In the genomic region with DNA sequence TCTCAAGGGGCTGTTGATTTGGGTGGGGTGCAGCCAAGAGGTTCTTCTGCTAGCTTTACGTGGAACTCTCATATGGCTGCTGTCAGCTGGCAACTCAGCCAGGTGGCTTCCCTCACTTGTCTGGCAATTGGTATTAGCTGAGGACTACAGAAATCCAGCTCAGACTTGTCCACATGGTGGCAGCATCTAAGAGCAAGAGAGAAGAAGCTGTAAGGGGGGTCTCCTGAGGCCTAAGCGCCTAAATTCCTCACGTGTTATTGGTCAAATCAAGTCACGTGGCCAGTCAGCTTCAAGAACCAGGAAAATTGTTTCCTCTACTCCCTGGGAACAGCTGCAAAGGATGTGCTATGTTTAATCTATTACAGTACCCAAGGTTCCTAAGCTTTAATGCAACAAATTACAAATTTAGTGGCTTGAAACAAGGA, we compare ENCODE assay signal across 8 cellular contexts. TPM values are rescaled to one million over a fixed set of nuclear protein-coding genes. Genes with fewer than 3 reads are reported as not detected.
DNase-seq lines count a peak whose midpoint lies in the region; ATAC-seq and TF ChIP-seq lines count a peak whose summit lies in the region.

No MANE protein-coding gene starts in this region.

- intact Hi-C loops in adrenal gland (cut with DNase I) (loop anchor here (10.0 kb wide), 2 partner anchors 94 to 284 kb away; no protein-coding TSS in a partner anchor), thyroid gland (cut with DNase I) (loop anchor here (10.0 kb wide), 1 partner anchor 284 kb away; no protein-coding TSS in a partner anchor)

- H3K27ac ChIP-seq in adrenal gland: no peak overlapping the region
- H3K27ac ChIP-seq in iPS DF 6.9 (ENCODE audit: low read length): no peak overlapping the region
- H3K27ac ChIP-seq in thyroid gland: no peak overlapping the region

- H3K4me1 ChIP-seq in adrenal gland (replicated peaks in 1 of 2) (peaks cover 8 to 16% of the 10 kb centered on the region in 2 donors), iPS DF 6.9 (ENCODE audit: control insufficient read depth, insufficient read depth, low read length) (peaks cover 2% of the 10 kb centered on the region; the same call in 1 of the 2 replicates), thyroid gland (peaks cover 11 to 14% of the 10 kb centered on the region in 2 donors)

- H3K27me3 ChIP-seq in adrenal gland: no peaks in the 10 kb centered on the region
- H3K27me3 ChIP-seq in iPS DF 6.9 (ENCODE audit: control insufficient read depth, insufficient read depth, low read length): no peaks in the 10 kb centered on the region
- no peaks in the 10 kb centered on the region for H3K27me3 ChIP-seq in thyroid gland

- no peak for TF ChIP-seq POLR2A in adrenal gland (IDR thresholded peaks at IDR 0.05)
- no peak for TF ChIP-seq POLR2A in thyroid gland (IDR thresholded peaks at IDR 0.05)

- 29 to 37% (median 36%) methylated on average over 4 of the region's 4 CpGs for WGBS in adrenal gland, 4 donors
- no CpG with 5 or more reads among the region's 4 CpGs for WGBS in iPS DF 6.9 (ENCODE audit: insufficient coverage, insufficient read length)
- 49 to 50% methylated on average over 4 of the region's 4 CpGs for WGBS in thyroid gland, 2 donors

- DNase-seq in DMS79 treated with DMSO at 0.1 percent for 48 hours (lab: John Stamatoyannopoulos, UW): peak; percentile 40
- DNase-seq in HuH-7.5 (ENCODE audit: low spot score): peak; percentile 33
- DNase-seq in NCI-H774 (lab: John Stamatoyannopoulos, UW): peak; percentile 57
- DNase-seq in adrenal gland: peak; percentile 40 to 85 (median 62)
- DNase-seq in iPS DF 6.9 (ENCODE audit: low read depth, low spot score): peak; percentile 93
- DNase-seq in thyroid gland: peak; percentile 52 to 60

- TF ChIP-seq CTCF in adrenal gland (IDR thresholded peaks at IDR 0.05): peak in 5 of 6 experiments; percentile 34 to 49 (median 45)
- TF ChIP-seq CTCF in thyroid gland (IDR thresholded peaks at IDR 0.05): peak in 4 of 6 experiments; percentile 36 to 55 (median 46)

- H3K36me3 ChIP-seq in adrenal gland (replicated peaks in 1 of 2) (no peaks in the 10 kb centered on the region), iPS DF 6.9 (ENCODE audit: control insufficient read depth, insufficient read depth, low read length) (no peaks in the 10 kb centered on the region), thyroid gland (no peaks in the 10 kb centered on the region)

- ATAC-seq in GM21447 (IDR thresholded peaks at IDR 0.05; ENCODE audit: unreplicated experiment) (no peak), GM19395 (IDR thresholded peaks at IDR 0.05; ENCODE audit: unreplicated experiment) (no peak)

- H3K4me3 ChIP-seq in adrenal gland (no peak overlapping the region), iPS DF 6.9 (ENCODE audit: low read length) (no peak overlapping the region), thyroid gland (replicated peaks in 1 of 3) (no peak overlapping the region)

- H3K9me3 ChIP-seq in adrenal gland (replicated peaks in 1 of 3): no peaks in the 10 kb centered on the region
- H3K9me3 ChIP-seq in iPS DF 6.9 (ENCODE audit: control insufficient read depth, insufficient read depth, low read length): no peaks in the 10 kb centered on the region
- no peaks in the 10 kb centered on the region for H3K9me3 ChIP-seq in thyroid gland

RNA-seq across cellular contexts. Expression of a gene that starts 4.2 kb away (rescaled TPM):
- total RNA-seq in adrenal gland: 1 to 10 TPM; 2.9 to 6.3 (median 5.6) TPM
- polyA plus RNA-seq in adrenal gland: 1 to 10 TPM; 2.9 to 6.6 (median 3.4) TPM
- 10 to 100 TPM; 14.5 to 21.2 (median 15.9) TPM for total RNA-seq in thyroid gland

RNA-seq across cellular contexts. Expression of a gene that starts 18.8 kb away (rescaled TPM):
- total RNA-seq in adrenal gland (10 to 100 TPM; 31.6 to 73.1 (median 52.2) TPM), thyroid gland (10 to 100 TPM; 52.9 to 62.1 (median 57.0) TPM)
- polyA plus RNA-seq in adrenal gland: 10 to 100 TPM; 39.5 to 95.4 (median 78.6) TPM

RNA-seq across cellular contexts. Expression of a gene that starts 53.6 kb away (rescaled TPM):
- total RNA-seq in adrenal gland: 100 to 1,000 TPM in 4 of 8 donors, 10 to 100 TPM in 4; 40.7 to 129 (median 96.0) TPM
- 10 to 100 TPM; 66.6 to 80.7 (median 71.6) TPM for polyA plus RNA-seq in adrenal gland
- total RNA-seq in thyroid gland: 10 to 100 TPM; 48.5 to 64.0 (median 59.9) TPM

Comparison
In these comparisons a context has a peak if more than half of its experiments do, and no peak if none do; other contexts are left out.
1. DNase-seq: peak in every context shown above with its lines; median percentile 93 in iPS DF 6.9; 62 in adrenal gland; 57 in NCI-H774; 56 in thyroid gland; 40 in DMS79 treated with DMSO at 0.1 percent for 48 hours; 33 in HuH-7.5.